ENCODE assay signal across 8 cellular contexts in genomic region chrX:55716937-55717336, GRCh38. TPM values are rescaled to one million over a fixed set of nuclear protein-coding genes. Genes with fewer than 3 reads are reported as not detected.
DNase-seq lines count a peak whose midpoint lies in the region; ATAC-seq, FAIRE-seq and TF ChIP-seq lines count a peak whose summit lies in the region.

No MANE protein-coding gene starts in this region.

- H2AFZ ChIP-seq in endothelial cell of umbilical vein (ENCODE audit: low read depth, low read length) = no peak overlapping the region

- H3K4me2 ChIP-seq in DOHH2 (ENCODE audit: low read length) = peak overlapping the region; percentile 81
- H3K4me2 ChIP-seq in endothelial cell of umbilical vein (ENCODE audit: insufficient read depth, low read length) = peak overlapping the region; percentile 24

- TF ChIP-seq CTCF in DOHH2 (IDR thresholded peaks at IDR 0.05; ENCODE audit: low read depth, low read length, poor library complexity, severe bottlenecking) (no peak), Peyer's patch (IDR thresholded peaks at IDR 0.05) (no peak), endothelial cell of umbilical vein (IDR thresholded peaks at IDR 0.05; ENCODE audit: extremely low read depth in 1 of 2, insufficient read depth in 1 of 2, low read depth in 1 of 2, low read length in 2 of 2) (no peak), prostate gland (IDR thresholded peaks at IDR 0.05) (no peak)

- no peak for DNase-seq in Peyer's patch
- DNase-seq in endothelial cell of umbilical vein (ENCODE audit: low read depth, low spot score) = no peak
- no peak for DNase-seq in prostate gland (ENCODE audit: low spot score)
- no peak for DNase-seq in NOMO-1 (lab: John Stamatoyannopoulos, UW; ENCODE audit: unreplicated experiment in 2 of 2)
- DNase-seq in GM19238 (ENCODE audit: insufficient read length, low spot score) = no peak
- no peak for DNase-seq in NCI-H510A (lab: John Stamatoyannopoulos, UW)

- peaks cover 11% of the 10 kb centered on the region; the same call in 1 of the 2 replicates for H3K4me1 ChIP-seq in DOHH2 (ENCODE audit: control insufficient read depth, low read length)
- H3K4me1 ChIP-seq in Peyer's patch = no peaks in the 10 kb centered on the region
- H3K4me1 ChIP-seq in endothelial cell of umbilical vein (ENCODE audit: control insufficient read depth, extremely low read depth, insufficient read depth, low read length) = peaks cover 37% of the 10 kb centered on the region
- no peaks in the 10 kb centered on the region for H3K4me1 ChIP-seq in prostate gland (replicated peaks)

- BruUV-seq in endothelial cell of umbilical vein (replicated peaks; lab: Mats Ljungman, UMichigan) = no TSS peak

- H3K4me3 ChIP-seq in DOHH2 (ENCODE audit: low read length) (peak overlapping the region; percentile 86), Peyer's patch (peak overlapping the region in 3 of 4 donors; percentile 51 to 70 (median 64)), endothelial cell of umbilical vein (replicated peaks in 1 of 3; ENCODE audit: insufficient read depth in 1 of 3, low read depth in 1 of 3, low read length in 3 of 3) (peak overlapping the region in 1 of 3 experiments; percentile 30), prostate gland (peak overlapping the region; percentile 46 to 49)

- no peaks in the 10 kb centered on the region for H3F3A ChIP-seq in DOHH2 (ENCODE audit: control insufficient read depth, insufficient read depth)

- no peak overlapping the region for H3K9ac ChIP-seq in endothelial cell of umbilical vein (replicated peaks; ENCODE audit: extremely low read depth, insufficient read depth, low read length)

- H4K20me1 ChIP-seq in DOHH2 (ENCODE audit: control insufficient read depth, insufficient read depth, low read depth, low read length) (no peaks in the 10 kb centered on the region), endothelial cell of umbilical vein (replicated peaks; ENCODE audit: control insufficient read depth, extremely low read depth, insufficient read depth, low read length) (no peaks in the 10 kb centered on the region)

- dilution Hi-C loops in endothelial cell of umbilical vein (cut with MboI; ENCODE audit: extremely low pct_ligation_motif_present, low sequenced_read_pairs) = no loop called here

- H3K27ac ChIP-seq in DOHH2 (ENCODE audit: low read depth, low read length) = peak overlapping the region; percentile 61; the same call in 1 of the 2 replicates
- H3K27ac ChIP-seq in Peyer's patch = peak overlapping the region; percentile 64 to 92 (median 86)
- H3K27ac ChIP-seq in endothelial cell of umbilical vein (ENCODE audit: insufficient read depth, low read depth, low read length) = peak overlapping the region; percentile 30
- H3K27ac ChIP-seq in prostate gland = peak overlapping the region; percentile 88

- WGBS in prostate gland = 63% methylated on average over 3 of the region's 3 CpGs

- H3K9me3 ChIP-seq in DOHH2 (ENCODE audit: control insufficient read depth, insufficient read depth, low read length) (no peaks in the 10 kb centered on the region), Peyer's patch (no peaks in the 10 kb centered on the region), endothelial cell of umbilical vein (replicated peaks; ENCODE audit: control insufficient read depth, insufficient read depth, low read length) (no peaks in the 10 kb centered on the region), prostate gland (no peaks in the 10 kb centered on the region)

- peaks cover 5% of the 10 kb centered on the region for H3K79me2 ChIP-seq in DOHH2 (ENCODE audit: control insufficient read depth, low read length)
- no peaks in the 10 kb centered on the region for H3K79me2 ChIP-seq in endothelial cell of umbilical vein (ENCODE audit: control insufficient read depth, insufficient read depth, low read length)

- TF ChIP-seq POLR2A in Peyer's patch (IDR thresholded peaks at IDR 0.05) (no peak), endothelial cell of umbilical vein (IDR thresholded peaks at IDR 0.05; ENCODE audit: low read depth, low read length) (no peak), prostate gland (IDR thresholded peaks at IDR 0.05) (no peak)

- no peak for FAIRE-seq in endothelial cell of umbilical vein (lab: Jason Lieb, UNC)

- no peaks in the 10 kb centered on the region for H3K27me3 ChIP-seq in DOHH2 (ENCODE audit: control insufficient read depth, low read length)
- no peaks in the 10 kb centered on the region for H3K27me3 ChIP-seq in Peyer's patch
- no peaks in the 10 kb centered on the region for H3K27me3 ChIP-seq in endothelial cell of umbilical vein (ENCODE audit: control insufficient read depth in 2 of 2, insufficient read depth in 2 of 2, low read length in 2 of 2)
- no peaks in the 10 kb centered on the region for H3K27me3 ChIP-seq in prostate gland (replicated peaks; ENCODE audit: insufficient read depth)

- CTCF ChIA-PET in endothelial cell of umbilical vein (lab: Charles Lee) = interaction anchor here (0.8 to 1.4 kb wide), 6 partner anchors 16 to 265 kb away, joined by 3 to 32 read pairs (median 6); partner anchors contain the start of gene MAGEH1

- no peak for ATAC-seq in GM19395 (IDR thresholded peaks at IDR 0.05; ENCODE audit: unreplicated experiment)

- intact Hi-C loops in endothelial cell of umbilical vein (cut with micrococcal nuclease) = loop anchor here (2.0 to 10.0 kb wide), 7 partner anchors 42 to 912 kb away; partner anchors contain the start of genes FOXR2, KLF8 and MAGED2
- intact Hi-C loops in prostate gland (cut with DNase I) = loop anchor here (10.0 kb wide), 1 partner anchor 518 kb away; the partner anchor contains the start of gene KLF8

- POLR2A ChIA-PET in endothelial cell of umbilical vein (lab: Charles Lee) = interaction anchor here (0.9 kb wide), 1 partner anchor 265 kb away, joined by 7 read pairs; the partner anchor contains the start of gene MAGEH1

- peaks cover 3% of the 10 kb centered on the region for H3K36me3 ChIP-seq in DOHH2 (ENCODE audit: control insufficient read depth, low read length)
- H3K36me3 ChIP-seq in Peyer's patch = peaks cover 0 to 7% (median 0%) of the 10 kb centered on the region in 3 donors
- no peaks in the 10 kb centered on the region for H3K36me3 ChIP-seq in endothelial cell of umbilical vein (ENCODE audit: control insufficient read depth in 2 of 2, extremely low read depth in 1 of 2, insufficient read depth in 2 of 2, low read length in 2 of 2)
- H3K36me3 ChIP-seq in prostate gland = no peaks in the 10 kb centered on the region

- H3K9me2 ChIP-seq in DOHH2 (replicated peaks; ENCODE audit: control insufficient read depth, low read length) = no peaks in the 10 kb centered on the region

- no peaks in the 10 kb centered on the region for H3K9me1 ChIP-seq in endothelial cell of umbilical vein (replicated peaks; ENCODE audit: control insufficient read depth, extremely low read depth, insufficient read depth, low read length)

TF ChIP-seq in endothelial cell of umbilical vein, 7 proteins besides CTCF, POLR2A, EP300 and RAD21:
- TF ChIP-seq MAX (IDR thresholded peaks at IDR 0.05; ENCODE audit: insufficient read depth, insufficient read length) (no peak), FOS (IDR thresholded peaks at IDR 0.05; ENCODE audit: borderline replicate concordance, insufficient read depth, low read length) (no peak), JUN (IDR thresholded peaks at IDR 0.05; ENCODE audit: borderline replicate concordance, insufficient read depth, insufficient read length, low read depth) (no peak), EZH2 (IDR thresholded peaks at IDR 0.05; ENCODE audit: borderline replicate concordance, low read depth, low read length, severe bottlenecking) (no peak), GATA2 (IDR thresholded peaks at IDR 0.05; ENCODE audit: insufficient read depth, insufficient read length, low read depth, low read length) (no peak), POLR2AphosphoS5 (IDR thresholded peaks at IDR 0.05; ENCODE audit: insufficient read depth, low read depth, low read length) (no peak), MYC (IDR thresholded peaks at IDR 0.05; ENCODE audit: low read depth, low read length) (no peak)

RNA-seq across cellular contexts. Expression of gene RRAGB, which starts 0.6 kb away (rescaled TPM):
- total RNA-seq in Peyer's patch (100 to 1,000 TPM in 1 of 4 donors, 10 to 100 TPM in 3; 12.4 to 129 (median 42.8) TPM), endothelial cell of umbilical vein (12.3 and 14.3 TPM in 2 replicates), prostate gland (10 to 100 TPM; 24.0 to 27.6 TPM)
- polyA plus RNA-seq in endothelial cell of umbilical vein = 18.0 and 19.7 TPM in 2 replicates
- 12.3 and 16.2 TPM in 2 replicates for polyA plus RNA-seq in endothelial cell of umbilical vein (2011; cell fraction: cytosol; rRNA removed)
- 96.3 and 130 TPM in 2 replicates for polyA plus RNA-seq in endothelial cell of umbilical vein (2011; cell fraction: nucleus; rRNA removed)
- polyA plus RNA-seq in endothelial cell of umbilical vein (2012) = 20.2 and 22.6 TPM in 2 replicates
- polyA minus RNA-seq in endothelial cell of umbilical vein = 48.2 and 49.1 TPM in 2 replicates
- 12.5 TPM for polyA minus RNA-seq in endothelial cell of umbilical vein (2011; cell fraction: cytosol; rRNA and poly(A)+ RNA removed)
- polyA minus RNA-seq in endothelial cell of umbilical vein (2011; cell fraction: nucleus; rRNA and poly(A)+ RNA removed) = 38.6 and 51.6 TPM in 2 replicates

Comparison
In these comparisons a context has a peak if more than half of its experiments do, and no peak if none do; other contexts are left out.
1. H3K27ac ChIP-seq: peak in every context shown above with its lines; median percentile 88 in prostate gland; 86 in Peyer's patch; 61 in DOHH2; 30 in endothelial cell of umbilical vein.